Comparison of ENCODE assay signal across 8 cellular contexts in the genomic region with DNA sequence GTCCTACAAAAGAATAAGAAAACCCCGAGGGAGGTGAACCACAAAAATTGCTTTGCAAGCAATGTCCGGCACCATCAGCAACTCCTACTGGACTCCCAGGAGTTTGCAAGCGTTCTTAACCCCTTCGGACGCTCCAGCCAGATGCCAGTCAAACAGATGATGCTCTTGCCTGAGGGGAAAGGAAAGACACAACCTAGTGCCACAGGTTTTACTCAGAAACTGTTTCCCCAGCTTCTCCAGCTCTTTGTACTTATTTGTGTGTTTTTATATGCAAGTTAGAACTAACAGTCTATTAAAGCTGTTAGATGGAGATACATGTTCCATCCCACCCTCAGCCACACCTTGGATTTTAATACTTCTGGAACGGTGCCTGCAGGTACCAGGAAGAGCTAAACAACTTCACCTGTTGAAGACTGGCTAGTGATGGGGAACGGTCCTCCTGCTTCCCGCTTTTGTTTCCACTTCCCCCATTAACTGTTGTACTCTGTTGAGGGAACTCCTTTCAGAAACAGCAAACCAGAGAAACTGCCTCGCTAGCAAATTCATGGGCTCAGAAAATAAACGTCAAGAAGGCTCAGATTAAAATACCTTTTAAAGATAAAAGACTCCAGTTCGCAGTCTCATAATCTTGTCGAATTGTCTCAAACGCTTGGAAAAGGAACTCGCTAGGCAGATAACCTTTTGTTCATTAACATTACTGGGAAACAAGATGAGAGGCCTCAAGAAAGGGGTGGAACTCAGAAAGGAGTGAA. TPM values are rescaled to one million over a fixed set of nuclear protein-coding genes. Genes with fewer than 3 reads are reported as not detected.
DNase-seq lines count a peak whose midpoint lies in the region; ATAC-seq and TF ChIP-seq lines count a peak whose summit lies in the region.

No MANE protein-coding gene starts in this region.

- peaks cover 0 to 30% (median 0%) of the 10 kb centered on the region in 11 experiments; a peak in 10 of 22 replicates for H4K20me1 ChIP-seq in BLaER1 treated with 17β-estradiol and CSF1 and Interleukin-3, amounts not matched to agents 10 nM and 100 nM
- no peaks in the 10 kb centered on the region for H4K20me1 ChIP-seq in GM23338 (replicated peaks; ENCODE audit: insufficient read depth)

- H3K27me3 Mint-ChIP-seq in GM23338 (ENCODE audit: insufficient read depth, low read depth, poor library complexity) = peaks cover 8% of the 10 kb centered on the region
- peaks cover 65% of the 10 kb centered on the region for H3K27me3 Mint-ChIP-seq in dendritic cell treated with granulocyte-macrophage colony-stimulating factor and Interleukin-4, amounts not matched to agents 40 ng/mL and 50 ng/mL, for 4 days

- no peaks in the 10 kb centered on the region for H3K9me2 ChIP-seq in GM23338 (ENCODE audit: insufficient read depth)

- no peaks in the 10 kb centered on the region for H3K9me3 ChIP-seq in BLaER1 treated with 17β-estradiol and CSF1 and Interleukin-3, amounts not matched to agents 10 nM and 100 nM (replicated peaks in 1 of 11)
- no peaks in the 10 kb centered on the region for H3K9me3 ChIP-seq in RWPE2 (ENCODE audit: severe bottlenecking)
- no peaks in the 10 kb centered on the region for H3K9me3 ChIP-seq in left lung

- H3K4me3 Mint-ChIP-seq in GM23338 = peak overlapping the region; percentile 68
- H3K4me3 Mint-ChIP-seq in dendritic cell treated with granulocyte-macrophage colony-stimulating factor and Interleukin-4, amounts not matched to agents 40 ng/mL and 50 ng/mL, for 4 days = peak overlapping the region; percentile 6

- no peaks in the 10 kb centered on the region for H3K36me3 ChIP-seq in BLaER1 treated with 17β-estradiol and CSF1 and Interleukin-3, amounts not matched to agents 10 nM and 100 nM
- H3K36me3 ChIP-seq in GM23338 (ENCODE audit: insufficient read depth) = no peaks in the 10 kb centered on the region; the same call in 1 of the 2 replicates
- peaks cover 18% of the 10 kb centered on the region for H3K36me3 ChIP-seq in RWPE2 (ENCODE audit: low read depth)
- H3K36me3 ChIP-seq in left lung = peaks cover 0 to 4% of the 10 kb centered on the region in 2 donors

- H3F3A ChIP-seq in GM23338 (replicated peaks; ENCODE audit: low read depth) = no peaks in the 10 kb centered on the region; the same call in 1 of the 2 replicates

- H3K4me2 ChIP-seq in BLaER1 treated with 17β-estradiol and CSF1 and Interleukin-3, amounts not matched to agents 10 nM and 100 nM = peak overlapping the region; percentile 92 to 100 (median 98)
- H3K4me2 ChIP-seq in GM23338 = peak overlapping the region; percentile 85

- peak; percentile 44 for ATAC-seq in GM23338
- peak; percentile 54 for ATAC-seq in RWPE2 (ENCODE audit: low read depth)
- ATAC-seq in left lung = peak; percentile 58
- ATAC-seq in GM18873 (IDR thresholded peaks at IDR 0.05; ENCODE audit: low FRiP score, unreplicated experiment) = no peak
- no peak for ATAC-seq in GM21786 (IDR thresholded peaks at IDR 0.05; ENCODE audit: unreplicated experiment)

- H3K27me3 ChIP-seq in BLaER1 treated with 17β-estradiol and CSF1 and Interleukin-3, amounts not matched to agents 10 nM and 100 nM = peaks cover 57 to 78% (median 68%) of the 10 kb centered on the region in 11 experiments
- H3K27me3 ChIP-seq in GM23338 (ENCODE audit: insufficient read depth) = no peaks in the 10 kb centered on the region
- H3K27me3 ChIP-seq in RWPE2 (ENCODE audit: insufficient read depth, poor library complexity, severe bottlenecking) = no peaks in the 10 kb centered on the region
- peaks cover 0 to 62% of the 10 kb centered on the region in 2 donors for H3K27me3 ChIP-seq in left lung

- H3K4me1 Mint-ChIP-seq in GM23338 = peaks cover 50% of the 10 kb centered on the region
- H3K4me1 Mint-ChIP-seq in dendritic cell treated with granulocyte-macrophage colony-stimulating factor and Interleukin-4, amounts not matched to agents 40 ng/mL and 50 ng/mL, for 4 days (ENCODE audit: low read depth) = peaks cover 7% of the 10 kb centered on the region

- peaks cover 20% of the 10 kb centered on the region for H3K36me3 Mint-ChIP-seq in GM23338 (ENCODE audit: low read depth)
- H3K36me3 Mint-ChIP-seq in dendritic cell treated with granulocyte-macrophage colony-stimulating factor and Interleukin-4, amounts not matched to agents 40 ng/mL and 50 ng/mL, for 4 days (ENCODE audit: low read depth) = no peaks in the 10 kb centered on the region

- peak overlapping the region; percentile 51 for H3K27ac Mint-ChIP-seq in GM23338
- H3K27ac Mint-ChIP-seq in dendritic cell treated with granulocyte-macrophage colony-stimulating factor and Interleukin-4, amounts not matched to agents 40 ng/mL and 50 ng/mL, for 4 days = no peak overlapping the region

- no peak overlapping the region for H2AFZ ChIP-seq in GM23338

- peak overlapping the region in 8 of 11 experiments; percentile 39 to 64 (median 52); a peak in 8 of 22 replicates for H3K9ac ChIP-seq in BLaER1 treated with 17β-estradiol and CSF1 and Interleukin-3, amounts not matched to agents 10 nM and 100 nM

- peaks cover 4 to 17% (median 11%) of the 10 kb centered on the region in 10 experiments; a peak in 18 of 20 replicates for H3K4me1 ChIP-seq in BLaER1 treated with 17β-estradiol and CSF1 and Interleukin-3, amounts not matched to agents 10 nM and 100 nM
- H3K4me1 ChIP-seq in GM23338 (ENCODE audit: insufficient read depth) (peaks cover 43% of the 10 kb centered on the region), RWPE2 (ENCODE audit: insufficient read depth, poor library complexity, severe bottlenecking) (peaks cover 11% of the 10 kb centered on the region), left lung (peaks cover 12 to 34% of the 10 kb centered on the region in 2 donors)

- no peaks in the 10 kb centered on the region; the same call in 2 of the 3 replicates for H3K9me3 Mint-ChIP-seq in GM23338
- no peaks in the 10 kb centered on the region for H3K9me3 Mint-ChIP-seq in dendritic cell treated with granulocyte-macrophage colony-stimulating factor and Interleukin-4, amounts not matched to agents 40 ng/mL and 50 ng/mL, for 4 days

- H3K79me2 ChIP-seq in GM23338 (replicated peaks; ENCODE audit: insufficient read depth) = peaks cover 36% of the 10 kb centered on the region

- TF ChIP-seq CTCF in GM23338 (conservative IDR thresholded peaks at IDR 0.05; ENCODE audit: low read depth in 2 of 2) (peak; percentile 28 to 37; a peak in 3 of 4 replicates), RWPE2 (IDR thresholded peaks at IDR 0.05; ENCODE audit: poor library complexity, severe bottlenecking) (peak; percentile 76), left lung (IDR thresholded peaks at IDR 0.05) (peak; percentile 17 to 25)

- H3K27ac ChIP-seq in BLaER1 treated with 17β-estradiol and CSF1 and Interleukin-3, amounts not matched to agents 10 nM and 100 nM = no peak overlapping the region
- peak overlapping the region; percentile 98 for H3K27ac ChIP-seq in GM23338 (ENCODE audit: low read depth)
- H3K27ac ChIP-seq in RWPE2 (ENCODE audit: poor library complexity, severe bottlenecking) = peak overlapping the region; percentile 84
- peak overlapping the region; percentile 92 to 97 for H3K27ac ChIP-seq in left lung

- intact Hi-C loops in dendritic cell treated with granulocyte-macrophage colony-stimulating factor and Interleukin-4, amounts not matched to agents 40 ng/mL and 50 ng/mL, for 4 days (cut with micrococcal nuclease) = no loop called here
- intact Hi-C loops in left lung (cut with DNase I) = no loop called here

- H3K4me3 ChIP-seq in BLaER1 treated with 17β-estradiol and CSF1 and Interleukin-3, amounts not matched to agents 10 nM and 100 nM = peak overlapping the region; percentile 63 to 84 (median 73)
- H3K4me3 ChIP-seq in GM23338 = peak overlapping the region; percentile 72
- H3K4me3 ChIP-seq in RWPE2 (ENCODE audit: severe bottlenecking) = peak overlapping the region; percentile 91
- peak overlapping the region; percentile 62 to 71 for H3K4me3 ChIP-seq in left lung

- DNase-seq in GM23338 (ENCODE audit: low spot score) (peak; percentile 83), RWPE2 (ENCODE audit: low spot score) (peak; percentile 78), left lung (peak in 1 of 2 donors; percentile 41), superior temporal gyrus (ENCODE audit: extremely low spot score) (peak; percentile 82)

TF ChIP-seq in GM23338, 12 proteins besides CTCF, POLR2A, EP300 and RAD21:
- no peak for TF ChIP-seq NANOG (IDR thresholded peaks at IDR 0.05; ENCODE audit: borderline replicate concordance)
- TF ChIP-seq ZNF114 (CRISPR knock-in tag; IDR thresholded peaks at IDR 0.05) = no peak

RNA-seq across cellular contexts. Expression of gene FERMT2, which starts 1.1 kb away (rescaled TPM):
- total RNA-seq in GM23338 (2014; rRNA removed; shearing (Covaris generic)) = 102 and 108 TPM in 2 replicates
- 148 and 152 TPM in 2 replicates for polyA plus RNA-seq in GM23338 (2016; fragmentation: Nextera tagmentation; extraction: Ambion mirVana)
- 10 to 100 TPM; 93.4 to 98.8 TPM for total RNA-seq in left lung

Comparison
In these comparisons a context has a peak if more than half of its experiments do, and no peak if none do; other contexts are left out.
1. H3K27ac ChIP-seq: peak in GM23338 (single experiment), RWPE2 (single experiment) and left lung (2 of 2); none in BLaER1 treated with 17β-estradiol and CSF1 and Interleukin-3, amounts not matched to agents 10 nM and 100 nM (0 of 11).
2. ATAC-seq: peak in GM23338 (single experiment), RWPE2 (single experiment) and left lung (single experiment); none in GM18873 (single experiment) and GM21786 (single experiment).
3. CTCF ChIP-seq: peak in every context shown above with its lines; median percentile 76 in RWPE2; 32 in GM23338; 21 in left lung.
4. Peak in every context shown above with its lines, with median percentiles within 50 percentile points of each other: H3K4me3 ChIP-seq.